ENCODE assay signal across 22 cellular contexts in genomic region chr7:66503036-66503370, GRCh38.
A peak's percentile ranks its signal among the peaks of the same experiment; 100 is the strongest.
DNase-seq lines count a peak whose midpoint lies in the region; ATAC-seq, FAIRE-seq and TF ChIP-seq lines count a peak whose summit lies in the region.
"Had no signal": no experiment of that assay in that cellular context is flagged by ENCODE, and none has a peak within 500 bp of the region (broad histone marks: within the 10 kb centered on the region; RNA-seq: fewer than 3 reads in every experiment).

No MANE protein-coding gene starts in this region.

- POLR2A ChIA-PET in K562 (lab: Yijun Ruan, JAX) = no interaction called here

- WGBS in K562 (ENCODE audit: insufficient coverage, low coverage, missing lambda C conversion rate) = 62% methylated on average over 13 of the region's 13 CpGs

- no TSS peak for BruUV-seq in K562 (replicated peaks; lab: Mats Ljungman, UMichigan)

- H4K20me1 ChIP-seq in K562 (replicated peaks; ENCODE audit: control insufficient read depth, insufficient read depth, low read length) = no peaks in the 10 kb centered on the region
- H4K20me1 ChIP-seq in osteoblast (ENCODE audit: insufficient read depth, low read length) = no peaks in the 10 kb centered on the region
- H4K20me1 ChIP-seq: BLaER1 treated with 17β-estradiol and CSF1 and Interleukin-3, amounts not matched to agents 10 nM and 100 nM had no signal

- DNase-seq in cardiac septum (ENCODE audit: low spot score) (peak; percentile 62), right atrium auricular region (ENCODE audit: low spot score) (no peak), K562 (ENCODE audit: extremely low read depth in 1 of 4, low spot score in 3 of 4) (no peak), osteoblast (ENCODE audit: insufficient read length, low spot score, missing footprints) (peak; percentile 73), upper lobe of right lung (peak; percentile 58), colonic mucosa (no peak)
- DNase-seq in activated CD4-positive, alpha-beta T cell treated with anti-CD3 and anti-CD28 coated beads for 4 hours = no peak
- DNase-seq: AML-193; CD8-positive, alpha-beta memory T cell; COR-L47; DMS 273 treated with DMSO at 0.1 percent for 48 hours; DND-41; EL; GM23248; HCEC 1CT had no signal

- FAIRE-seq in K562 (lab: Jason Lieb, UNC) = no peak
- FAIRE-seq: A549, GM12892, GM18507, HTR-8/SVneo had no signal

- H3K27ac ChIP-seq in right atrium auricular region = no peak overlapping the region
- H3K27ac ChIP-seq in K562 (ENCODE audit: extremely low read depth, low read depth, low read length) = no peak overlapping the region
- no peak overlapping the region for H3K27ac ChIP-seq in osteoblast (ENCODE audit: low read depth, low read length)
- no peak overlapping the region for H3K27ac ChIP-seq in upper lobe of right lung
- no peak overlapping the region for H3K27ac ChIP-seq in colonic mucosa
- H3K27ac ChIP-seq: 22Rv1; A549; BLaER1 treated with 17β-estradiol and CSF1 and Interleukin-3, amounts not matched to agents 10 nM and 100 nM; GM23248 had no signal

- intact Hi-C loops in cardiac septum (cut with DNase I) = no loop called here
- intact Hi-C loops in K562 (cut with micrococcal nuclease) = no loop called here
- intact Hi-C loops in upper lobe of right lung (cut with DNase I) = no loop called here
- intact Hi-C loops in colonic mucosa (cut with DNase I) = no loop called here

- no peak for ATAC-seq in K562
- no peak for ATAC-seq in upper lobe of right lung
- no peak for ATAC-seq in HG02798 (IDR thresholded peaks at IDR 0.05; ENCODE audit: poor library complexity, unreplicated experiment)

- CTCF ChIA-PET in K562 (lab: Yijun Ruan, JAX; ENCODE audit: low intra/inter-chr PET ratio) = no interaction called here

- TF ChIP-seq CTCF in right atrium auricular region (IDR thresholded peaks at IDR 0.05) = no peak
- no peak for TF ChIP-seq CTCF in K562 (IDR thresholded peaks at IDR 0.05 in 2 of 3, conservative IDR thresholded peaks at IDR 0.05 in 1 of 3; ENCODE audit: insufficient read depth in 2 of 3, low read depth in 1 of 3, low read length in 3 of 3)
- no peak for TF ChIP-seq CTCF in osteoblast (IDR thresholded peaks at IDR 0.05; ENCODE audit: extremely low read depth, low read depth, low read length)
- no peak for TF ChIP-seq CTCF in upper lobe of right lung (IDR thresholded peaks at IDR 0.05)
- no peak for TF ChIP-seq CTCF in colonic mucosa (IDR thresholded peaks at IDR 0.05)

- H3K4me3 ChIP-seq in right atrium auricular region = no peak overlapping the region
- H3K4me3 ChIP-seq in K562 = no peak overlapping the region
- no peak overlapping the region for H3K4me3 ChIP-seq in osteoblast (ENCODE audit: insufficient read depth, low read length)
- H3K4me3 ChIP-seq in upper lobe of right lung = no peak overlapping the region
- H3K4me3 ChIP-seq in colonic mucosa = no peak overlapping the region
- H3K4me3 ChIP-seq: A549; BLaER1 treated with 17β-estradiol and CSF1 and Interleukin-3, amounts not matched to agents 10 nM and 100 nM; GM23248 had no signal

- H3K9me1 ChIP-seq in K562 (ENCODE audit: control insufficient read depth, insufficient read depth, low read length) = no peaks in the 10 kb centered on the region

- H2AFZ ChIP-seq in K562 (ENCODE audit: low read depth, low read length) (no peak overlapping the region), osteoblast (ENCODE audit: low read length) (no peak overlapping the region)
- H2AFZ ChIP-seq: GM23248 had no signal

- no peak for TF ChIP-seq POLR2A in K562 (conservative IDR thresholded peaks at IDR 0.05)

- no peaks in the 10 kb centered on the region for H3K27me3 ChIP-seq in right atrium auricular region
- H3K27me3 ChIP-seq in K562 (ENCODE audit: control insufficient read depth in 2 of 2, insufficient read depth in 2 of 2, low read length in 2 of 2) = no peaks in the 10 kb centered on the region
- no peaks in the 10 kb centered on the region for H3K27me3 ChIP-seq in osteoblast (ENCODE audit: insufficient read depth, low read length)
- H3K27me3 ChIP-seq in upper lobe of right lung = peaks cover 17% of the 10 kb centered on the region
- peaks cover 9% of the 10 kb centered on the region for H3K27me3 ChIP-seq in colonic mucosa

- H3K4me2 ChIP-seq in K562 (ENCODE audit: insufficient read depth, low read length) (no peak overlapping the region), osteoblast (ENCODE audit: insufficient read depth, low read length) (no peak overlapping the region)
- H3K4me2 ChIP-seq: A549; BLaER1 treated with 17β-estradiol and CSF1 and Interleukin-3, amounts not matched to agents 10 nM and 100 nM had no signal

- in situ Hi-C loops in K562 (cut with MboI) = no loop called here

- no peak for TF ChIP-seq EP300 in K562 (IDR thresholded peaks at IDR 0.05; ENCODE audit: low read length)

- no peaks in the 10 kb centered on the region for H3K9me3 ChIP-seq in right atrium auricular region
- no peaks in the 10 kb centered on the region for H3K9me3 ChIP-seq in K562 (replicated peaks; ENCODE audit: control insufficient read depth, insufficient read depth, low read depth, low read length)
- H3K9me3 ChIP-seq in osteoblast (ENCODE audit: low read depth, low read length) = no peaks in the 10 kb centered on the region
- no peaks in the 10 kb centered on the region for H3K9me3 ChIP-seq in upper lobe of right lung
- H3K9me3 ChIP-seq in colonic mucosa = no peaks in the 10 kb centered on the region
- H3K9me3 ChIP-seq: A549; BLaER1 treated with 17β-estradiol and CSF1 and Interleukin-3, amounts not matched to agents 10 nM and 100 nM had no signal

- H3K4me1 ChIP-seq in right atrium auricular region = peaks cover 0 to 6% of the 10 kb centered on the region in 2 donors
- H3K4me1 ChIP-seq in K562 (replicated peaks in 1 of 2; ENCODE audit: control insufficient read depth in 2 of 2, insufficient read depth in 2 of 2, low read length in 2 of 2) = peaks cover 12 to 30% of the 10 kb centered on the region in 2 experiments
- H3K4me1 ChIP-seq in osteoblast (ENCODE audit: insufficient read depth, low read length) = peaks cover 6% of the 10 kb centered on the region
- H3K4me1 ChIP-seq in upper lobe of right lung = peaks cover 4% of the 10 kb centered on the region
- H3K4me1 ChIP-seq in colonic mucosa = no peaks in the 10 kb centered on the region

- no peak for TF ChIP-seq RAD21 in K562 (CRISPR knock-in tag; conservative IDR thresholded peaks at IDR 0.05 in 1 of 2, IDR thresholded peaks at IDR 0.05 in 1 of 2)

- no peaks in the 10 kb centered on the region for H3K36me3 ChIP-seq in right atrium auricular region
- H3K36me3 ChIP-seq in K562 (ENCODE audit: control insufficient read depth, insufficient read depth, low read length) = no peaks in the 10 kb centered on the region
- H3K36me3 ChIP-seq in osteoblast (ENCODE audit: insufficient read depth, low read length) = no peaks in the 10 kb centered on the region
- no peaks in the 10 kb centered on the region for H3K36me3 ChIP-seq in upper lobe of right lung
- H3K36me3 ChIP-seq in colonic mucosa = no peaks in the 10 kb centered on the region
- H3K36me3 ChIP-seq: BLaER1 treated with 17β-estradiol and CSF1 and Interleukin-3, amounts not matched to agents 10 nM and 100 nM had no signal

- H3K9ac ChIP-seq in K562 (ENCODE audit: insufficient read depth in 1 of 2, low read depth in 2 of 2, low read length in 2 of 2) (peak overlapping the region in 1 of 2 experiments; percentile 1; a peak in 2 of 4 replicates), colonic mucosa (ENCODE audit: low read depth in 2 of 2, low read length in 2 of 2) (no peak overlapping the region)
- H3K9ac ChIP-seq: BLaER1 treated with 17β-estradiol and CSF1 and Interleukin-3, amounts not matched to agents 10 nM and 100 nM; GM23248 had no signal

- H3K79me2 ChIP-seq in K562 (ENCODE audit: control insufficient read depth, insufficient read depth, low read length) = no peaks in the 10 kb centered on the region
- no peaks in the 10 kb centered on the region for H3K79me2 ChIP-seq in osteoblast (ENCODE audit: insufficient read depth, low read length)

TF ChIP-seq in K562, 482 proteins besides CTCF, POLR2A, EP300 and RAD21 (continues in another document):
- TF ChIP-seq, protein P1, sequence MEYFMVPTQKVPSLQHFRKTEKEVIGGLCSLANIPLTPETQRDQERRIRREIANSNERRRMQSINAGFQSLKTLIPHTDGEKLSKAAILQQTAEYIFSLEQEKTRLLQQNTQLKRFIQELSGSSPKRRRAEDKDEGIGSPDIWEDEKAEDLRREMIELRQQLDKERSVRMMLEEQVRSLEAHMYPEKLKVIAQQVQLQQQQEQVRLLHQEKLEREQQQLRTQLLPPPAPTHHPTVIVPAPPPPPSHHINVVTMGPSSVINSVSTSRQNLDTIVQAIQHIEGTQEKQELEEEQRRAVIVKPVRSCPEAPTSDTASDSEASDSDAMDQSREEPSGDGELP (CRISPR knock-in tag; IDR thresholded peaks at IDR 0.05; ENCODE audit: borderline replicate concordance) = no peak
- TF ChIP-seq ZNF239 (CRISPR knock-in tag; IDR thresholded peaks at IDR 0.05) (no peak), POLR2G (IDR thresholded peaks at IDR 0.05; ENCODE audit: low read depth, low read length) (peak; percentile 6; the same call in 1 of the 2 replicates), HMG20B (CRISPR knock-in tag; IDR thresholded peaks at IDR 0.05) (no peak)

Comparison
In these comparisons a context has a peak if more than half of its experiments do, and no peak if none do; other contexts are left out.
1. DNase-seq: peak in cardiac septum (single experiment), osteoblast (single experiment) and upper lobe of right lung (single experiment); none in right atrium auricular region (single experiment), K562 (0 of 4), colonic mucosa (single experiment) and activated CD4-positive, alpha-beta T cell treated with anti-CD3 and anti-CD28 coated beads for 4 hours (0 of 2).